21 cellular contexts compared by ENCODE assay signal in the genomic region with DNA sequence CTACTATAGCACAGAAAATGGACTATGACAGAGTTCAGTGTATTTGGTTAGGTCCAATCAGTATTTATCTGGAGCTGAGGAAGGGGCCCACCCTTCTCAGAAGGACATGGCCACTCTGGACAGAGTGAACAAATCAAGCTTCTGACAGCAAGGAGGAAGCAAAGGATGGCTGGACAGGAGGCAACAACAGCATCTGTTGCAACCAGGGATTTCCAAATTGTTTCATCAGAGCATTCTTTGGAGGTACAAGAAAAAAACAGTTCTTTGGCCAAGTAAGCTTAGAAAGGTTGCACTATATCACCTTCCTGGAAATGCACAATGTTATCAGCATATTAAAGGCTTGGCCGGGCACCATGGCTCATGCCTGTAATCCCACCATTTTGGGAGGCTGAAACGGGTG.
DNase-seq lines count a peak whose midpoint lies in the region; ATAC-seq and TF ChIP-seq lines count a peak whose summit lies in the region.
"Had no signal": no experiment of that assay in that cellular context is flagged by ENCODE, and none has a peak within 500 bp of the region (broad histone marks: within the 10 kb centered on the region; RNA-seq: fewer than 3 reads in every experiment).

No MANE protein-coding gene starts in this region.

- DNase-seq in AML-193 (lab: John Stamatoyannopoulos, UW) (peak; percentile 31 to 53), MV-4-11 (lab: John Stamatoyannopoulos, UW) (peak; percentile 9), amniotic epithelial cell (ENCODE audit: low read depth) (peak; percentile 71), iris pigment epithelial cell (ENCODE audit: low read depth) (peak; percentile 47), GM10266 (ENCODE audit: extremely low spot score) (no peak)
- DNase-seq in activated CD8-positive, alpha-beta memory T cell treated with anti-CD3 and anti-CD28 coated beads for 24 hours, result no peak
- DNase-seq: C1 segment of cervical spinal cord; Caco-2; CD8-positive, alpha-beta T cell; HFFc6; NCI-H1048; NCI-H1417; NCI-H1694; NCI-H2029 treated with DMSO at 0.1 percent for 48 hours; NCI-H69; Peyer's patch; SHP77 treated with DMSO at 0.1 percent for 48 hours; SW 1271 had no signal

- TF ChIP-seq CTCF in GM10266 (IDR thresholded peaks at IDR 0.05; ENCODE audit: control insufficient read depth, insufficient read depth, low read depth, missing control alignments), result no peak

- ATAC-seq in HG03039 (IDR thresholded peaks at IDR 0.05; ENCODE audit: unreplicated experiment), result no peak
- ATAC-seq: CD8-positive, alpha-beta T cell; GM12878; GM23338 had no signal

Comparison
In these comparisons a context has a peak if more than half of its experiments do, and no peak if none do; other contexts are left out.
1. DNase-seq: peak in AML-193 (2 of 2), MV-4-11 (single experiment), amniotic epithelial cell (single experiment) and iris pigment epithelial cell (single experiment); none in GM10266 (single experiment) and activated CD8-positive, alpha-beta memory T cell treated with anti-CD3 and anti-CD28 coated beads for 24 hours (single experiment).